In the genomic region with DNA sequence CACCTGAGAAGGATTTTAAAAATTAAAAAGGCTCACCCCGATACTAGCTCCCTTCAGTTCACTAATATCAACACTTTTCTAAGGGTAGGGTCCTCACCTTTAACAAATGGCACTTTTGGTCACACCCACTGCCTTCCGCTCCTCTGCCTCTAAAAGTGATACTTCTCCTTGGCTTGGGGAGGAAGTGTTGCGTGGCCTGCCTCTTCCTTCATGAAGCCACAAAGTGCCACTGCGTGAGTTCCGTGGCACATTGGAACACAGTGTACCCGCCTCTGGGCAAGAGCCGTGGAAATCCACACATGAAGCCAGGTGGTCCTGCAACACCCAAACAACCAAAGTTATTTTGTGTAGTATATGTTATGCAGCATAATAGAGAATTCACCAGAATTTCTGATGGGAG, we compare ENCODE assay signal across 17 cellular contexts. TPM values are rescaled to one million over a fixed set of nuclear protein-coding genes. Genes with fewer than 3 reads are reported as not detected.
A peak's percentile ranks its signal among the peaks of the same experiment; 100 is the strongest.
DNase-seq lines count a peak whose midpoint lies in the region; ATAC-seq, FAIRE-seq and TF ChIP-seq lines count a peak whose summit lies in the region.
"Had no signal": no experiment of that assay in that cellular context is flagged by ENCODE, and none has a peak within 500 bp of the region (broad histone marks: within the 10 kb centered on the region; RNA-seq: fewer than 3 reads in every experiment).

No MANE protein-coding gene starts in this region.

- H3K4me1 ChIP-seq in right atrium auricular region, result peaks cover 3 to 24% of the 10 kb centered on the region in 2 donors
- peaks cover 4% of the 10 kb centered on the region; the same call in 1 of the 2 replicates for H3K4me1 ChIP-seq in GM12878 (ENCODE audit: control insufficient read depth, insufficient read depth, low read length)
- H3K4me1 ChIP-seq: testis had no signal

- CTCF ChIA-PET in GM12878 (lab: Yijun Ruan, JAX), result interaction anchor here (0.9 to 2.1 kb wide), 3 partner anchors 9 to 355 kb away, joined by 3 to 7 read pairs (median 4); no protein-coding TSS in a partner anchor

- intact Hi-C loops in left ventricle myocardium superior (cut with micrococcal nuclease), result no loop called here
- intact Hi-C loops in GM12878 (cut with micrococcal nuclease; ENCODE audit: unreplicated experiment), result no loop called here

- TF ChIP-seq CTCF in right atrium auricular region (IDR thresholded peaks at IDR 0.05) (no peak), NB4 (IDR thresholded peaks at IDR 0.05; ENCODE audit: low read depth, low read length) (no peak), GM12878 (IDR thresholded peaks at IDR 0.05 in 2 of 3, conservative IDR thresholded peaks at IDR 0.05 in 1 of 3; ENCODE audit: control insufficient read depth in 2 of 3, extremely low read depth in 1 of 3, insufficient read depth in 1 of 3, low read depth in 3 of 3, low read length in 3 of 3) (no peak)

- H3K79me2 ChIP-seq in GM12878 (ENCODE audit: control insufficient read depth, insufficient read depth, low read length), result peaks cover 19% of the 10 kb centered on the region

- BruUV-seq in GM12878 (replicated peaks; lab: Mats Ljungman, UMichigan), result no TSS peak

- H3K27me3 ChIP-seq in right atrium auricular region, result no peaks in the 10 kb centered on the region
- no peaks in the 10 kb centered on the region for H3K27me3 ChIP-seq in GM12878 (replicated peaks in 1 of 2; ENCODE audit: control insufficient read depth in 2 of 2, insufficient read depth in 2 of 2, low read length in 1 of 2)
- H3K27me3 ChIP-seq: ovary, testis had no signal

- no peak for FAIRE-seq in GM12878 (lab: Jason Lieb, UNC)
- FAIRE-seq: bronchial epithelial cell, small intestine had no signal

- ATAC-seq in left ventricle myocardium superior (no peak), GM12878 (no peak), GM19467 (IDR thresholded peaks at IDR 0.05; ENCODE audit: unreplicated experiment) (no peak), HG03432 (IDR thresholded peaks at IDR 0.05; ENCODE audit: unreplicated experiment) (no peak)

- POLR2A ChIA-PET in GM12878 (lab: Charles Lee), result no interaction called here

- WGBS in GM12878 (ENCODE audit: insufficient coverage, insufficient replicate concordance, low lambda C conversion rate, missing lambda C conversion rate), result 68% methylated on average over 7 of the region's 7 CpGs

- no peak overlapping the region for H3K4me2 ChIP-seq in GM12878 (ENCODE audit: control insufficient read depth, insufficient read depth)

- TF ChIP-seq RAD21 in GM12878 (IDR thresholded peaks at IDR 0.05; ENCODE audit: insufficient read depth, low read depth, low read length), result no peak

- TF ChIP-seq EP300 in GM12878 (IDR thresholded peaks at IDR 0.05; ENCODE audit: borderline replicate concordance in 1 of 2, control insufficient read depth in 1 of 2, low read depth in 2 of 2, low read length in 2 of 2), result no peak

- TF ChIP-seq POLR2A in NB4 (IDR thresholded peaks at IDR 0.05; ENCODE audit: extremely low read depth, insufficient read length), result no peak
- TF ChIP-seq POLR2A in GM12878 (IDR thresholded peaks at IDR 0.05; ENCODE audit: low read depth, low read length), result no peak

- SMC1A ChIA-PET in GM12878 (lab: Charles Lee; ENCODE audit: uncharacterized antibody, unreplicated experiment), result no interaction called here

- in situ Hi-C loops in GM12878 (cut with MboI), result loop anchor here (10.0 kb wide), 1 partner anchor 352 kb away; no protein-coding TSS in a partner anchor

- H2AFZ ChIP-seq in GM12878 (ENCODE audit: control insufficient read depth, low read depth, low read length), result no peak overlapping the region

- peaks cover 14% of the 10 kb centered on the region for H3K36me3 ChIP-seq in right atrium auricular region
- H3K36me3 ChIP-seq in GM12878 (ENCODE audit: control insufficient read depth in 2 of 2, insufficient read depth in 2 of 2, low read length in 1 of 2), result peaks cover 0 to 1% of the 10 kb centered on the region in 2 experiments; a peak in 3 of 4 replicates
- H3K36me3 ChIP-seq: ovary had no signal

- DNase-seq in left ventricle myocardium superior (peak; percentile 50), right atrium auricular region (ENCODE audit: low spot score) (no peak), NB4 (ENCODE audit: low read depth) (peak; percentile 8), GM12878 (ENCODE audit: low read depth, low spot score) (no peak), DMS79 treated with DMSO at 0.1 percent for 48 hours (lab: John Stamatoyannopoulos, UW) (no peak)
- peak; percentile 34 for DNase-seq in stimulated activated CD8-positive, alpha-beta memory T cell treated with anti-CD3 and anti-CD28 coated beads, Interleukin-4, amount 100 ng/mL, for 48 hours
- DNase-seq: activated effector memory CD4-positive, alpha-beta T cell treated with anti-CD3 and anti-CD28 coated beads, Interleukin-2, amount 50 U/mL, for 16 hours; AML-193; foreskin melanocyte; NCI-H187 treated with DMSO at 0.1 percent for 48 hours; NCI-H526; ovary; small intestine; testis had no signal

- H3K27ac ChIP-seq in right atrium auricular region (no peak overlapping the region), GM12878 (ENCODE audit: control insufficient read depth, insufficient read depth) (no peak overlapping the region)
- H3K27ac ChIP-seq: ovary, testis had no signal

- RAD21 ChIA-PET in GM12878 (lab: Charles Lee; ENCODE audit: unreplicated experiment), result no interaction called here

- H3K9ac ChIP-seq in GM12878 (ENCODE audit: control insufficient read depth, insufficient read depth, low read length), result no peak overlapping the region

- H3K9me3 ChIP-seq in right atrium auricular region (no peaks in the 10 kb centered on the region), GM12878 (replicated peaks; ENCODE audit: control insufficient read depth, insufficient read depth, low read length) (no peaks in the 10 kb centered on the region)
- H3K9me3 ChIP-seq: ovary, testis had no signal

- no peak overlapping the region for H3K4me3 ChIP-seq in right atrium auricular region
- H3K4me3 ChIP-seq in NB4 (ENCODE audit: low read depth, low read length), result no peak overlapping the region
- no peak overlapping the region for H3K4me3 ChIP-seq in GM12878
- H3K4me3 ChIP-seq: ovary, testis had no signal

- no peaks in the 10 kb centered on the region for H4K20me1 ChIP-seq in GM12878 (ENCODE audit: control insufficient read depth, insufficient read depth)

TF ChIP-seq in GM12878, 131 proteins besides CTCF, POLR2A, EP300 and RAD21:
- TF ChIP-seq PAX5 (IDR thresholded peaks at IDR 0.05; ENCODE audit: borderline replicate concordance, low read depth, low read length), result peak; percentile 67; the same call in 1 of the 2 replicates
- no peak for TF ChIP-seq EZH2 (IDR thresholded peaks at IDR 0.05; ENCODE audit: borderline replicate concordance, control insufficient read depth, low read depth, low read length)
- TF ChIP-seq POLR2AphosphoS2 (IDR thresholded peaks at IDR 0.05; ENCODE audit: low read depth, low read length), result no peak
- TF ChIP-seq RB1 (IDR thresholded peaks at IDR 0.05; ENCODE audit: borderline replicate concordance), result no peak
- no peak for TF ChIP-seq MYC (IDR thresholded peaks at IDR 0.05; ENCODE audit: insufficient read depth, insufficient read length, insufficient replicate concordance, low read length, severe bottlenecking)

RNA-seq across cellular contexts. Expression of a gene that starts 3.9 kb away (rescaled TPM):
- total RNA-seq in left ventricle myocardium superior (11.8 TPM), right atrium auricular region (10 to 100 TPM; 15.6 to 16.4 TPM), GM12878 (2014; rRNA removed) (10.8 and 11.9 TPM in 2 replicates), GM12878 (2014; rRNA removed; fragmentation: Illumina TruSeq; extraction: Trizol) (10.6 and 11.7 TPM in 2 replicates), GM12878 (2021) (12.4 and 13.0 TPM in 2 replicates)
- total RNA-seq in GM12878 (2013; cell fraction: nucleolus; rRNA removed), result 13.1 and 14.1 TPM in 2 replicates
- 11.0 TPM for polyA plus RNA-seq in GM12878 (2011; ENCODE audit: low read depth)
- polyA plus RNA-seq in GM12878 (2011; rRNA removed) (16.6 and 18.7 TPM in 2 replicates), GM12878 (2014; fragmentation: Illumina TruSeq; extraction: Trizol) (8.8 and 12.9 TPM in 2 replicates), GM12878 (2014; fragmentation: Nextera tagmentation; extraction: Ambion mirVana) (10 to 100 TPM; 13.8 to 15.4 TPM), GM12878 (2014; rRNA removed) (9.0 and 11.7 TPM in 2 replicates), GM12878 (2016; fragmentation: Nextera tagmentation; extraction: Ambion mirVana) (10 to 100 TPM; 15.6 to 16.7 TPM)
- polyA plus RNA-seq in GM12878 (2011; cell fraction: cytosol; rRNA removed), result 7.2 TPM in 2 replicates
- polyA plus RNA-seq in GM12878 (2011; cell fraction: nucleus; rRNA removed), result 8.5 and 9.3 TPM in 2 replicates
- 12.1 and 12.9 TPM in 2 replicates for polyA plus RNA-seq in GM12878 (2012)
- 9.0 and 10.0 TPM in 2 replicates for polyA minus RNA-seq in GM12878 (2011; rRNA and poly(A)+ RNA removed)
- polyA minus RNA-seq in GM12878 (2011; cell fraction: cytosol; rRNA and poly(A)+ RNA removed), result 3.6 and 4.1 TPM in 2 replicates
- 5.3 and 6.8 TPM in 2 replicates for polyA minus RNA-seq in GM12878 (2011; cell fraction: nucleus; rRNA and poly(A)+ RNA removed)

RNA-seq across cellular contexts. Expression of a gene that starts 57.4 kb away (rescaled TPM):
- total RNA-seq in left ventricle myocardium superior (41.7 TPM), right atrium auricular region (10 to 100 TPM; 29.9 to 33.1 TPM), GM12878 (2014; rRNA removed) (10.0 and 10.5 TPM in 2 replicates), GM12878 (2014; rRNA removed; fragmentation: Illumina TruSeq; extraction: Trizol) (10.5 and 10.6 TPM in 2 replicates), GM12878 (2021) (26.4 and 27.4 TPM in 2 replicates)
- total RNA-seq in GM12878 (2013; cell fraction: nucleolus; rRNA removed), result 25.6 and 27.1 TPM in 2 replicates
- polyA plus RNA-seq in GM12878 (2011; ENCODE audit: low read depth), result 5.0 TPM
- polyA plus RNA-seq in GM12878 (2011; rRNA removed) (27.4 and 29.8 TPM in 2 replicates), GM12878 (2014; fragmentation: Illumina TruSeq; extraction: Trizol) (11.9 and 13.5 TPM in 2 replicates), GM12878 (2014; fragmentation: Nextera tagmentation; extraction: Ambion mirVana) (1 to 10 TPM in 1 of 2 experiments, under 1 TPM in 1; 0.97 to 1.6 TPM), GM12878 (2014; rRNA removed) (10.1 and 10.7 TPM in 2 replicates), GM12878 (2016; fragmentation: Nextera tagmentation; extraction: Ambion mirVana) (1 to 10 TPM; 6.9 to 7.2 TPM)
- polyA plus RNA-seq in GM12878 (2011; cell fraction: cytosol; rRNA removed), result 23.1 and 28.4 TPM in 2 replicates
- 12.5 and 13.9 TPM in 2 replicates for polyA plus RNA-seq in GM12878 (2011; cell fraction: nucleus; rRNA removed)
- 7.2 and 8.3 TPM in 2 replicates for polyA plus RNA-seq in GM12878 (2012)
- 35.0 and 43.4 TPM in 2 replicates for polyA minus RNA-seq in GM12878 (2011; rRNA and poly(A)+ RNA removed)
- polyA minus RNA-seq in GM12878 (2011; cell fraction: cytosol; rRNA and poly(A)+ RNA removed), result 12.4 and 18.5 TPM in 2 replicates
- polyA minus RNA-seq in GM12878 (2011; cell fraction: nucleus; rRNA and poly(A)+ RNA removed), result 10.0 and 16.7 TPM in 2 replicates

Comparison
In these comparisons a context has a peak if more than half of its experiments do, and no peak if none do; other contexts are left out.
1. DNase-seq: peak in left ventricle myocardium superior (single experiment), NB4 (single experiment) and stimulated activated CD8-positive, alpha-beta memory T cell treated with anti-CD3 and anti-CD28 coated beads, Interleukin-4, amount 100 ng/mL, for 48 hours (single experiment); none in right atrium auricular region (single experiment), GM12878 (single experiment) and DMS79 treated with DMSO at 0.1 percent for 48 hours (single experiment).